22 cellular contexts compared by ENCODE assay signal in the genomic region with DNA sequence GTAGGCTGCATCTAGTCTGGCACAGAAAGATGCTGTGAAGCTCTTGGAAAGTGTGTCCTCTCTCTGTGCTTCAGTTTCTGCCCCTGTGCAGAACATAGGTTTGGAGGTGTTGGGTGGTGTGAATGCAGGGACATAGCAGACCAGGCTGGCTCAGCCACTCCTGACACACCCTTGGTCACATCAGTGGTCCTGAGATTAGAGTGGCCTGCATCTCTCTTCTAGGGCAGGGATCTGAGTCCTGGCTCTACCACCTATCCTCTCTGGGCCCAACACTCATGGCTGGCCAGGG. TPM values are rescaled to one million over a fixed set of nuclear protein-coding genes. Genes with fewer than 3 reads are reported as not detected.
A peak's percentile ranks its signal among the peaks of the same experiment; 100 is the strongest.
DNase-seq lines count a peak whose midpoint lies in the region; ATAC-seq and TF ChIP-seq lines count a peak whose summit lies in the region.
"Had no signal": no experiment of that assay in that cellular context is flagged by ENCODE, and none has a peak within 500 bp of the region (broad histone marks: within the 10 kb centered on the region; RNA-seq: fewer than 3 reads in every experiment).

No MANE protein-coding gene starts in this region.

- peaks cover 16% of the 10 kb centered on the region for H4K20me1 ChIP-seq in IMR-90 (ENCODE audit: insufficient read depth, low read length)

- DNase-seq in activated T-cell treated with anti-CD3 and anti-CD28 coated beads, Interleukin-2, amount 50 U/mL, for 4 hours = no peak
- no peak for DNase-seq in activated T-cell treated with anti-CD3 and anti-CD28 coated beads, Interleukin-2, amount 50 U/mL, for 48 hours
- no peak for DNase-seq in IMR-90
- no peak for DNase-seq in osteocyte (ENCODE audit: extremely low spot score, unreplicated experiment)
- DNase-seq in ureter (ENCODE audit: low spot score) = no peak
- no peak for DNase-seq in stimulated activated naive CD8-positive, alpha-beta T cell treated with anti-CD3 and anti-CD28 coated beads, Interleukin-15, amount 100 ng/mL, for 72 hours
- DNase-seq: activated CD4-positive, alpha-beta T cell treated with anti-CD3 and anti-CD28 coated beads, Interleukin-2, amount 50 U/mL, for 4 hours; activated gamma-delta T cell treated with Interleukin-2 at 50 U/mL for 16 hours; amygdala; glutamatergic neuron; MG63; NCI-H2107; NK-92 treated with Interleukin-12 subunit alpha and Interleukin-12 subunit beta, amount 100 ng/mL, for 24 hours; stimulated activated CD4-positive, alpha-beta T cell treated with anti-CD3 and anti-CD28 coated beads, Interleukin-2, amount 100 ng/mL, for 24 hours; T-helper 9 cell had no signal

- H3K9me3 ChIP-seq in IMR-90 (ENCODE audit: control insufficient read depth, insufficient read depth, low read length) (no peaks in the 10 kb centered on the region), gastroesophageal sphincter (no peaks in the 10 kb centered on the region)
- H3K9me3 ChIP-seq: MG63, prostate gland had no signal

- H3K14ac ChIP-seq in IMR-90 (replicated peaks; ENCODE audit: low read depth, low read length) = no peak overlapping the region

- TF ChIP-seq EP300 in gastroesophageal sphincter (IDR thresholded peaks at IDR 0.05) = no peak

- in situ Hi-C loops in IMR-90 (cut with MboI; ENCODE audit: low sequenced_read_pairs) = no loop called here

- no peaks in the 10 kb centered on the region for H3K9me3 Mint-ChIP-seq in activated T-cell treated with anti-CD3 and anti-CD28 coated beads, Interleukin-2, amount 50 U/mL, for 4 hours
- H3K9me3 Mint-ChIP-seq in osteocyte (ENCODE audit: unreplicated experiment) = no peaks in the 10 kb centered on the region
- H3K9me3 Mint-ChIP-seq in stimulated activated naive CD8-positive, alpha-beta T cell treated with anti-CD3 and anti-CD28 coated beads, Interleukin-15, amount 100 ng/mL, for 72 hours = no peaks in the 10 kb centered on the region
- H3K9me3 Mint-ChIP-seq: stimulated activated memory B cell treated with anti-CD40 and anti-IgM and Interleukin-4, amounts not matched to agents 10 μg/mL and 1 μg/mL and 100 μg/mL, for 72 hours had no signal

- intact Hi-C loops in IMR-90 (cut with micrococcal nuclease) = loop anchor here (10.0 kb wide), 1 partner anchor 201 kb away; no protein-coding TSS in a partner anchor

- no peak overlapping the region for H2BK120ac ChIP-seq in IMR-90 (ENCODE audit: low read depth, low read length)

- H3K4me1 Mint-ChIP-seq in activated T-cell treated with anti-CD3 and anti-CD28 coated beads, Interleukin-2, amount 50 U/mL, for 4 hours (ENCODE audit: low read depth) = peaks cover 6% of the 10 kb centered on the region
- peaks cover 19% of the 10 kb centered on the region for H3K4me1 Mint-ChIP-seq in osteocyte (ENCODE audit: unreplicated experiment)
- H3K4me1 Mint-ChIP-seq in stimulated activated naive CD8-positive, alpha-beta T cell treated with anti-CD3 and anti-CD28 coated beads, Interleukin-15, amount 100 ng/mL, for 72 hours = peaks cover 15% of the 10 kb centered on the region

- no peak for TF ChIP-seq RAD21 in IMR-90 (IDR thresholded peaks at IDR 0.05; ENCODE audit: low read length)

- H2BK15ac ChIP-seq in IMR-90 (ENCODE audit: low read depth, low read length) = no peak overlapping the region

- H4K5ac ChIP-seq in IMR-90 (ENCODE audit: low read depth, low read length) = no peak overlapping the region

- H3K27ac ChIP-seq in IMR-90 (ENCODE audit: insufficient read depth, low read length) (no peak overlapping the region), gastroesophageal sphincter (peak overlapping the region in 3 of 4 donors; percentile 47 to 96 (median 95))
- H3K27ac ChIP-seq: cardiac muscle cell, prostate gland, SJSA1 had no signal

- no peak overlapping the region for H3K18ac ChIP-seq in IMR-90 (ENCODE audit: low read depth, low read length)

- H3K36me3 Mint-ChIP-seq in activated T-cell treated with anti-CD3 and anti-CD28 coated beads, Interleukin-2, amount 50 U/mL, for 4 hours (ENCODE audit: insufficient read depth) = no peaks in the 10 kb centered on the region
- no peaks in the 10 kb centered on the region for H3K36me3 Mint-ChIP-seq in osteocyte (ENCODE audit: unreplicated experiment)
- H3K36me3 Mint-ChIP-seq: stimulated activated memory B cell treated with anti-CD40 and anti-IgM and Interleukin-4, amounts not matched to agents 10 μg/mL and 1 μg/mL and 100 μg/mL, for 72 hours had no signal

- peak overlapping the region; percentile 11 for H3K4me3 Mint-ChIP-seq in activated T-cell treated with anti-CD3 and anti-CD28 coated beads, Interleukin-2, amount 50 U/mL, for 4 hours
- H3K4me3 Mint-ChIP-seq in osteocyte (ENCODE audit: unreplicated experiment) = peak overlapping the region; percentile 3
- no peak overlapping the region for H3K4me3 Mint-ChIP-seq in stimulated activated naive CD8-positive, alpha-beta T cell treated with anti-CD3 and anti-CD28 coated beads, Interleukin-15, amount 100 ng/mL, for 72 hours

- no peaks in the 10 kb centered on the region for H3K27me3 ChIP-seq in IMR-90 (ENCODE audit: control insufficient read depth, insufficient read depth, low read length)
- H3K27me3 ChIP-seq in gastroesophageal sphincter = no peaks in the 10 kb centered on the region
- H3K27me3 ChIP-seq: cardiac muscle cell, MG63, SJSA1 had no signal

- CTCF ChIA-PET in IMR-90 (lab: Yijun Ruan, JAX) = no interaction called here

- peak overlapping the region; percentile 43 for H2AFZ ChIP-seq in IMR-90 (replicated peaks; ENCODE audit: low read length, poor library complexity)

- H3K4me1 ChIP-seq in IMR-90 (ENCODE audit: control insufficient read depth, insufficient read depth, low read length) (peaks cover 10% of the 10 kb centered on the region), gastroesophageal sphincter (peaks cover 0 to 37% (median 13%) of the 10 kb centered on the region in 3 donors)

- no peak overlapping the region for H4K8ac ChIP-seq in IMR-90 (ENCODE audit: low read depth in 2 of 2, low read length in 2 of 2)

- no peak overlapping the region for H4K91ac ChIP-seq in IMR-90 (ENCODE audit: insufficient read depth, low read depth, low read length)

- POLR2A ChIA-PET in IMR-90 (lab: Charles Lee; ENCODE audit: unreplicated experiment) = no interaction called here

- peaks cover 0 to 13% of the 10 kb centered on the region in 2 experiments; a peak in 2 of 4 replicates for H3K79me1 ChIP-seq in IMR-90 (ENCODE audit: low read depth in 1 of 2, low read length in 2 of 2)

- no TSS peak for BruUV-seq in IMR-90 (replicated peaks; lab: Mats Ljungman, UMichigan)

- peak overlapping the region; percentile 42 for H2AK9ac ChIP-seq in IMR-90 (replicated peaks; ENCODE audit: low read depth, low read length, poor library complexity)

- H3K9me1 ChIP-seq in IMR-90 (ENCODE audit: insufficient read depth, low read length) = peaks cover 7% of the 10 kb centered on the region

- no peak overlapping the region for H3K9ac ChIP-seq in IMR-90 (ENCODE audit: low read depth, low read length)

- no peak for TF ChIP-seq CTCF in IMR-90 (conservative IDR thresholded peaks at IDR 0.05; ENCODE audit: low read depth, low read length)
- no peak for TF ChIP-seq CTCF in gastroesophageal sphincter (IDR thresholded peaks at IDR 0.05)
- no peak for TF ChIP-seq CTCF in osteocyte (IDR thresholded peaks at IDR 0.05)

- H3K36me3 ChIP-seq in IMR-90 (ENCODE audit: control insufficient read depth, insufficient read depth, low read length) = no peaks in the 10 kb centered on the region
- H3K36me3 ChIP-seq in gastroesophageal sphincter = no peaks in the 10 kb centered on the region
- H3K36me3 ChIP-seq: cardiac muscle cell, prostate gland had no signal

- no peak overlapping the region for H3K56ac ChIP-seq in IMR-90 (ENCODE audit: extremely low read depth, insufficient read depth, low read length)

- no peak overlapping the region for H2BK5ac ChIP-seq in IMR-90 (ENCODE audit: low read depth, low read length, poor library complexity, severe bottlenecking)

- H2AK5ac ChIP-seq in IMR-90 (ENCODE audit: low read depth, low read length) = no peak overlapping the region

- H3K27me3 Mint-ChIP-seq in activated T-cell treated with anti-CD3 and anti-CD28 coated beads, Interleukin-2, amount 50 U/mL, for 4 hours (ENCODE audit: low read depth) = peaks cover 17% of the 10 kb centered on the region
- no peaks in the 10 kb centered on the region for H3K27me3 Mint-ChIP-seq in osteocyte (ENCODE audit: unreplicated experiment)
- peaks cover 29% of the 10 kb centered on the region for H3K27me3 Mint-ChIP-seq in stimulated activated naive CD8-positive, alpha-beta T cell treated with anti-CD3 and anti-CD28 coated beads, Interleukin-15, amount 100 ng/mL, for 72 hours
- H3K27me3 Mint-ChIP-seq: stimulated activated memory B cell treated with anti-CD40 and anti-IgM and Interleukin-4, amounts not matched to agents 10 μg/mL and 1 μg/mL and 100 μg/mL, for 72 hours had no signal

- H2BK20ac ChIP-seq in IMR-90 (ENCODE audit: low read depth, low read length) = no peak overlapping the region

- H3K4ac ChIP-seq in IMR-90 (ENCODE audit: low read depth, low read length) = no peak overlapping the region

- no peak overlapping the region for H3K4me2 ChIP-seq in IMR-90 (ENCODE audit: low read depth, low read length)

- H3K4me3 ChIP-seq in IMR-90 (ENCODE audit: insufficient read depth, low read depth, low read length) (no peak overlapping the region), gastroesophageal sphincter (no peak overlapping the region)
- H3K4me3 ChIP-seq: cardiac muscle cell, MG63, prostate gland, SJSA1, skin epidermis had no signal

- TF ChIP-seq POLR2A in IMR-90 (IDR thresholded peaks at IDR 0.05; ENCODE audit: low read depth, low read length) (no peak), gastroesophageal sphincter (IDR thresholded peaks at IDR 0.05) (no peak)

- dilution Hi-C loops in IMR-90 (cut with HindIII; ENCODE audit: low sequenced_read_pairs, unreplicated experiment) = loop anchor here (10.0 kb wide), 1 partner anchor 61 kb away; no protein-coding TSS in a partner anchor

- no peak overlapping the region for H3K23ac ChIP-seq in IMR-90 (ENCODE audit: low read depth, low read length)

- no peak overlapping the region for H3K27ac Mint-ChIP-seq in osteocyte (ENCODE audit: unreplicated experiment)
- no peak overlapping the region for H3K27ac Mint-ChIP-seq in stimulated activated naive CD8-positive, alpha-beta T cell treated with anti-CD3 and anti-CD28 coated beads, Interleukin-15, amount 100 ng/mL, for 72 hours

- ATAC-seq in activated T-cell treated with anti-CD3 and anti-CD28 coated beads, Interleukin-2, amount 50 U/mL, for 4 hours = no peak
- ATAC-seq in IMR-90 (ENCODE audit: low read depth) = no peak
- no peak for ATAC-seq in gastroesophageal sphincter
- ATAC-seq in HG02798 (IDR thresholded peaks at IDR 0.05; ENCODE audit: poor library complexity, unreplicated experiment) = no peak
- ATAC-seq in stimulated activated naive CD8-positive, alpha-beta T cell treated with anti-CD3 and anti-CD28 coated beads, Interleukin-15, amount 100 ng/mL, for 72 hours = no peak
- ATAC-seq: stimulated activated memory B cell treated with anti-CD40 and anti-IgM and Interleukin-4, amounts not matched to agents 10 μg/mL and 1 μg/mL and 100 μg/mL, for 72 hours had no signal

RNA-seq across cellular contexts. Expression of a gene that starts 10.1 kb away (rescaled TPM):
- not detected for total RNA-seq in activated T-cell treated with anti-CD3 and anti-CD28 coated beads, Interleukin-2, amount 50 U/mL, for 4 hours
- total RNA-seq in IMR-90 (2012; rRNA removed) (under 0.01 and 0.18 TPM in 2 replicates), gastroesophageal sphincter (1 to 10 TPM in 1 of 4 donors, under 1 TPM in 2, not detected in 1; 0.27 to 3.7 (median 0.27) TPM), osteocyte (0.26 TPM in 1 of 2 replicates, not detected in the other), ureter (0.36 TPM)
- 0.07 and 0.19 TPM in 2 replicates for polyA plus RNA-seq in IMR-90 (2012; rRNA removed)
- polyA plus RNA-seq in IMR-90 (2012; cell fraction: cytosol; rRNA removed) = 0.05 and 0.08 TPM in 2 replicates
- 0.07 and 0.10 TPM in 2 replicates for polyA plus RNA-seq in IMR-90 (2012; cell fraction: nucleus; rRNA removed; ENCODE audit: low replicate concordance)
- total RNA-seq: cardiac muscle cell, SJSA1 had no signal
- polyA plus RNA-seq: cardiac muscle cell had no signal

Comparison
In these comparisons a context has a peak if more than half of its experiments do, and no peak if none do; other contexts are left out.
1. H3K4me3 Mint-ChIP-seq: peak in activated T-cell treated with anti-CD3 and anti-CD28 coated beads, Interleukin-2, amount 50 U/mL, for 4 hours (single experiment) and osteocyte (single experiment); none in stimulated activated naive CD8-positive, alpha-beta T cell treated with anti-CD3 and anti-CD28 coated beads, Interleukin-15, amount 100 ng/mL, for 72 hours (0 of 2).